5 cellular contexts compared by ENCODE assay signal in the genomic region with DNA sequence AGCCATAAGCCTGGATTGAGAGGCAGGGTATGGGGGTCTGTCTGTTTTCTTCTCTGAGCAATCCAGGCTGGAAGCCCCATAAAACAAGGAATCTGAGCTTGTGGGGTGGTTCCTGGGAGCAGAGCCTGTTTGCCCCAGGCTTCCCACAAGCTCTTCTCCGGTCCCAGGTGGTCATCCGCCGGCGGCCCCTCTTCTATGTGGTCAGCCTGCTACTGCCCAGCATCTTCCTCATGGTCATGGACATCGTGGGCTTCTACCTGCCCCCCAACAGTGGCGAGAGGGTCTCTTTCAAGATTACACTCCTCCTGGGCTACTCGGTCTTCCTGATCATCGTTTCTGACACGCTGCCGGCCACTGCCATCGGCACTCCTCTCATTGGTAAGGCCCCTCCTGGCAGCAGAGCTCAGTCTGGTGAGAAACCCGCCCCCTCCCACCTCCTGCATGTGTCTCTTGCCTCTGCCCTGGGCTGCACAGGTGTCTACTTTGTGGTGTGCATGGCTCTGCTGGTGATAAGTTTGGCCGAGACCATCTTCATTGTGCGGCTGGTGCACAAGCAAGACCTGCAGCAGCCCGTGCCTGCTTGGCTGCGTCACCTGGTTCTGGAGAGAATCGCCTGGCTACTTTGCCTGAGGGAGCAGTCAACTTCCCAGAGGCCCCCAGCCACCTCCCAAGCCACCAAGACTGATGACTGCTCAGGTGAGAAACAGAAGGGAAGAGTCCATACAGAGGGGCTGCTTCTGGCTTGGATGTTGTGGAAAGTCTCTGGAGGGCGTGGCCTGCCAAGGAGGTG. TPM values are rescaled to one million over a fixed set of nuclear protein-coding genes. Genes with fewer than 3 reads are reported as not detected.
"Had no signal": no experiment of that assay in that cellular context is flagged by ENCODE, and none has a peak within 500 bp of the region (broad histone marks: within the 10 kb centered on the region; RNA-seq: fewer than 3 reads in every experiment).

No MANE protein-coding gene starts in this region.

- DNase-seq: H9, HCEC 1CT, KBM-7 had no signal

- H3K4me2 ChIP-seq: GM23338 had no signal

- H2AFZ ChIP-seq: GM23338 had no signal

- H3K4me3 ChIP-seq: GM23338 had no signal

- ATAC-seq: GM23338 had no signal

RNA-seq across cellular contexts. Expression of a gene that starts 11.6 kb away (rescaled TPM):
- total RNA-seq: HT-29 had no signal
